Comparison of ENCODE assay signal across 1 cellular context in genomic region chr1:23906731-23907130, GRCh38.
A peak's percentile ranks its signal among the peaks of the same experiment; 100 is the strongest.
TF ChIP-seq lines count a peak whose summit lies in the region.

No MANE protein-coding gene starts in this region.

TF ChIP-seq in GM12878, 131 proteins besides CTCF, POLR2A, EP300 and RAD21:
- TF ChIP-seq IRF5 (IDR thresholded peaks at IDR 0.05; ENCODE audit: borderline replicate concordance) (no peak), E2F8 (IDR thresholded peaks at IDR 0.05; ENCODE audit: low read depth, partially characterized antibody) (no peak), SKIL (IDR thresholded peaks at IDR 0.05; ENCODE audit: low read depth, poor library complexity, severe bottlenecking) (no peak), ZSCAN29 (IDR thresholded peaks at IDR 0.05) (no peak), CBX5 (IDR thresholded peaks at IDR 0.05; ENCODE audit: low read depth) (no peak), HDAC2 (IDR thresholded peaks at IDR 0.05) (no peak), SMAD5 (IDR thresholded peaks at IDR 0.05; ENCODE audit: low read depth) (no peak), ZNF384 (IDR thresholded peaks at IDR 0.05; ENCODE audit: borderline replicate concordance, low read depth, low read length) (peak; percentile 71)
